ENCODE assay signal across 11 cellular contexts in genomic region chr1:11769274-11769673, GRCh38. TPM values are rescaled to one million over a fixed set of nuclear protein-coding genes. Genes with fewer than 3 reads are reported as not detected.
"Had no signal": no experiment of that assay in that cellular context is flagged by ENCODE, and none has a peak within 500 bp of the region (broad histone marks: within the 10 kb centered on the region; RNA-seq: fewer than 3 reads in every experiment).

No MANE protein-coding gene starts in this region.

- H3K4me2 ChIP-seq: GM23338, KMS-11 had no signal

- H3K4me3 ChIP-seq: GM23338 had no signal

- H3K9me3 Mint-ChIP-seq: GM23338, H9, HFFc6 had no signal

- H3K27ac Mint-ChIP-seq: GM23338, H9, HFFc6 had no signal

- H3K9ac ChIP-seq: KMS-11 had no signal

- DNase-seq: H9, HCEC 1CT, HFFc6, IMR-90, KBM-7 had no signal

- FAIRE-seq: H1, H54 had no signal

- H2AFZ ChIP-seq: GM23338 had no signal

- H3K4me1 Mint-ChIP-seq: H9 had no signal

- H3K4me3 Mint-ChIP-seq: GM23338, H9, HFFc6 had no signal

- H3K27ac ChIP-seq: HL-60, KMS-11 had no signal

RNA-seq across cellular contexts. Expression of gene C1orf167, which starts 7.3 kb away (rescaled TPM):
- total RNA-seq: HT1080 had no signal
